In genomic region chr22:37714634-37715033, GRCh38 we compare ENCODE assay signal across 8 cellular contexts.
"Had no signal": no experiment of that assay in that cellular context is flagged by ENCODE, and none has a peak within 500 bp of the region (broad histone marks: within the 10 kb centered on the region; RNA-seq: fewer than 3 reads in every experiment).

No MANE protein-coding gene starts in this region.

- H3K9me3 Mint-ChIP-seq: GM23338, H9, HFFc6 had no signal

- H3K4me3 Mint-ChIP-seq: GM23338, H9, HFFc6, IgD-negative memory B cell had no signal

- ATAC-seq: GM23338, HepG2 had no signal

- H2AFZ ChIP-seq: GM23338 had no signal

- H3K27ac ChIP-seq: HL-60 had no signal

- H3K27ac Mint-ChIP-seq: GM23338, H9, HFFc6, IgD-negative memory B cell had no signal

- H3K27me3 Mint-ChIP-seq: IgD-negative memory B cell had no signal

- DNase-seq: H9, HCEC 1CT, HFFc6, KG1 had no signal

- H3K4me3 ChIP-seq: GM23338 had no signal

- H3K4me2 ChIP-seq: GM23338 had no signal
